ENCODE assay signal across 24 cellular contexts in the genomic region with DNA sequence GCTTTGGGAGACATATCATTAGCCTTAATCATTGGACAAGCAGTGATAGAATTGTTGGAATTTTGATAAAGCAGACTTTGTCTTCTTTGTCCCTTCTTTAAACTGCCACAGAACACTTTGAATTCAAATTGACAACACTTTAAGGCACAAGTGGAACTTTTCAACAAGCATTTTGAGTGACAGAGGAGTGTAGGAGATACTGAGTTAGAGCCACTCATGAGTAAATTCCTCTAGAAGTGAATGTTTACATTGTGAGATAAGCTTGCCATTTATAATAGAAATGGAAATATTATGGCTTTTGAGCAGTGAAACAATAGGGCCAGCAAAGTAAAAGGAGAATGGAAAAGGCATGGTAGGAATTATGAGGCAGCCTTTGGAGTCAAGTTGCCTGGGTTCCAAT.
"Had no signal": no experiment of that assay in that cellular context is flagged by ENCODE, and none has a peak within 500 bp of the region (broad histone marks: within the 10 kb centered on the region; RNA-seq: fewer than 3 reads in every experiment).

No MANE protein-coding gene starts in this region.

- H3K36me3 ChIP-seq: cardiac muscle cell, gastrocnemius medialis, heart right ventricle, neutrophil, stomach, upper lobe of right lung had no signal

- H3K27ac ChIP-seq: cardiac muscle cell, gastrocnemius medialis, heart right ventricle, neutrophil, stomach, testis, upper lobe of right lung had no signal

- H3K4me1 Mint-ChIP-seq: activated naive CD8-positive, alpha-beta T cell treated with anti-CD3 and anti-CD28 coated beads, Interleukin-2, amount 50 U/mL, for 24 hours; activated T-helper 17 cell treated with anti-CD3 and anti-CD28 coated beads, Interleukin-2, amount 50 U/mL, for 72 hours; naive thymus-derived CD4-positive, alpha-beta T cell; T-cell had no signal

- H3K4me3 ChIP-seq: cardiac muscle cell, gastrocnemius medialis, heart right ventricle, lung, mucosa of descending colon, stomach, testis, upper lobe of right lung had no signal

- H3K36me3 Mint-ChIP-seq: naive thymus-derived CD4-positive, alpha-beta T cell; T-cell had no signal

- H3K27me3 ChIP-seq: gastrocnemius medialis, heart right ventricle, neutrophil, stomach, testis, upper lobe of right lung had no signal

- H3K27me3 Mint-ChIP-seq: activated naive CD8-positive, alpha-beta T cell treated with anti-CD3 and anti-CD28 coated beads, Interleukin-2, amount 50 U/mL, for 24 hours; activated T-helper 17 cell treated with anti-CD3 and anti-CD28 coated beads, Interleukin-2, amount 50 U/mL, for 72 hours; naive thymus-derived CD4-positive, alpha-beta T cell; T-cell had no signal

- H3K4me1 ChIP-seq: gastrocnemius medialis, heart right ventricle, stomach, testis, upper lobe of right lung had no signal

- ATAC-seq: activated CD4-positive, CD25-positive, alpha-beta regulatory T cell treated with anti-CD3 and anti-CD28 coated beads, Interleukin-2, amount 50 U/mL, for 24 hours; activated naive CD8-positive, alpha-beta T cell treated with anti-CD3 and anti-CD28 coated beads, Interleukin-2, amount 50 U/mL, for 24 hours; activated T-helper 17 cell treated with anti-CD3 and anti-CD28 coated beads, Interleukin-2, amount 50 U/mL, for 72 hours; gastrocnemius medialis; heart right ventricle; left cardiac atrium; mucosa of descending colon; naive thymus-derived CD4-positive, alpha-beta T cell; T-cell; upper lobe of right lung had no signal

- H3K27ac Mint-ChIP-seq: activated naive CD4-positive, alpha-beta T cell treated with anti-CD3 and anti-CD28 coated beads for 36 hours; activated naive CD8-positive, alpha-beta T cell treated with anti-CD3 and anti-CD28 coated beads, Interleukin-2, amount 50 U/mL, for 24 hours; activated T-helper 17 cell treated with anti-CD3 and anti-CD28 coated beads, Interleukin-2, amount 50 U/mL, for 72 hours; naive thymus-derived CD4-positive, alpha-beta T cell; T-cell had no signal

- H3K9me3 Mint-ChIP-seq: activated naive CD8-positive, alpha-beta T cell treated with anti-CD3 and anti-CD28 coated beads, Interleukin-2, amount 50 U/mL, for 24 hours; activated T-helper 17 cell treated with anti-CD3 and anti-CD28 coated beads, Interleukin-2, amount 50 U/mL, for 72 hours had no signal

- H3K9me3 ChIP-seq: gastrocnemius medialis, heart right ventricle, mucosa of descending colon, neutrophil, stomach, testis, upper lobe of right lung had no signal

- H3K4me3 Mint-ChIP-seq: activated naive CD4-positive, alpha-beta T cell treated with anti-CD3 and anti-CD28 coated beads for 36 hours; activated naive CD8-positive, alpha-beta T cell treated with anti-CD3 and anti-CD28 coated beads, Interleukin-2, amount 50 U/mL, for 24 hours; activated T-helper 17 cell treated with anti-CD3 and anti-CD28 coated beads, Interleukin-2, amount 50 U/mL, for 72 hours; naive thymus-derived CD4-positive, alpha-beta T cell; T-cell had no signal

- DNase-seq: activated CD4-positive, alpha-beta T cell treated with anti-CD3 and anti-CD28 coated beads, Interleukin-2, amount 50 U/mL, for 4 hours; activated naive CD4-positive, alpha-beta T cell treated with anti-CD3 and anti-CD28 coated beads for 36 hours; activated naive CD8-positive, alpha-beta T cell treated with anti-CD3 and anti-CD28 coated beads, Interleukin-2, amount 50 U/mL, for 24 hours; activated T-cell treated with anti-CD3 and anti-CD28 coated beads for 4 hours; aorta; cortex of kidney; effector CD8-positive, alpha-beta T cell; gastrocnemius medialis; heart right ventricle; left cardiac atrium; mucosa of descending colon; naive thymus-derived CD4-positive, alpha-beta T cell; stimulated activated CD4-positive, alpha-beta T cell treated with anti-CD3 and anti-CD28 coated beads, Interleukin-12 subunit alpha, Interleukin-12 subunit beta, amount 100 ng/mL, for 4 hours; stimulated activated CD4-positive, alpha-beta T cell treated with anti-CD3 and anti-CD28 coated beads, Interleukin-2, amount 100 ng/mL, for 24 hours; stomach; T-cell; T-helper 9 cell; testis; upper lobe of right lung had no signal
